ENCODE assay signal across 12 cellular contexts in the genomic region with DNA sequence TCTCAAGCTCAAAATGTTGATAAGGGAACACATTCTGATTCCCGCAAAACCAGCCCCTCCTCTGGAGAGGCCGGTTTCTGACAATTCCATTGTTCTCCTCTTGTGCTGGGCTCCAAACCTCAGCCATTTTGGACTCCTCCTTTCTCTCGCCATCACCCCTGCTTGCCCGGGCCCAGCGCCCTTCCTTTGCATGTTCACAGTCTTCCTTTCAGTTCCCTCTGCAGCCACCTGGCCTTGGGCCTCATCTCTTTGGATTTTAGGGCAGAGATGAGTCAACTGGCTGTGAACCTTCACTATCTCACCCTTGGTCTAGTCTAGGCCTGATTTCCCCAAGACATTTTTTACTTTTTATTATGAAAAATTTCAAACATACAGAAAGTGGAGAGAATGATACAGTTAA.
DNase-seq lines count a peak whose midpoint lies in the region; ATAC-seq and TF ChIP-seq lines count a peak whose summit lies in the region.
"Had no signal": no experiment of that assay in that cellular context is flagged by ENCODE, and none has a peak within 500 bp of the region (broad histone marks: within the 10 kb centered on the region; RNA-seq: fewer than 3 reads in every experiment).

No MANE protein-coding gene starts in this region.

- in situ Hi-C loops in KBM-7 (cut with MboI; ENCODE audit: low pct_unique_long_range_greater_than_20kb, low sequenced_read_pairs): no loop called here

- ATAC-seq in GM18508 (IDR thresholded peaks at IDR 0.05; ENCODE audit: insufficient read depth, unreplicated experiment): peak; percentile 76
- peak; percentile 75 for ATAC-seq in GM21360 (IDR thresholded peaks at IDR 0.05; ENCODE audit: unreplicated experiment)
- peak; percentile 76 for ATAC-seq in HG02885 (IDR thresholded peaks at IDR 0.05; ENCODE audit: poor library complexity, unreplicated experiment)
- peak; percentile 55 for ATAC-seq in HG03571 (IDR thresholded peaks at IDR 0.05; ENCODE audit: unreplicated experiment)
- ATAC-seq in SK-N-SH treated with all-trans-retinoic acid at 6 μM for 48 hours: no peak

- no peak for DNase-seq in activated CD4-positive, CD25-positive, alpha-beta regulatory T cell treated with anti-CD3 and anti-CD28 coated beads, Interleukin-2, amount 50 U/mL, for 72 hours
- no peak for DNase-seq in KBM-7
- no peak for DNase-seq in stimulated activated CD4-positive, alpha-beta T cell treated with anti-CD3 and anti-CD28 coated beads, Interleukin-4, amount 100 ng/mL, for 1 hour
- DNase-seq: activated naive CD8-positive, alpha-beta T cell treated with anti-CD3 and anti-CD28 coated beads for 36 hours; NCI-H2081; SK-N-SH; stimulated activated CD4-positive, alpha-beta T cell treated with anti-CD3 and anti-CD28 coated beads, Interleukin-1b, Interleukin-23, amount 100 ng/mL, for 48 hours had no signal

TF ChIP-seq in SK-N-SH treated with all-trans-retinoic acid at 6 μM for 48 hours, 23 proteins besides CTCF, POLR2A, EP300 and RAD21:
- no peak for TF ChIP-seq CSRNP3 (CRISPR knock-in tag; IDR thresholded peaks at IDR 0.05)
- TF ChIP-seq, protein P1, sequence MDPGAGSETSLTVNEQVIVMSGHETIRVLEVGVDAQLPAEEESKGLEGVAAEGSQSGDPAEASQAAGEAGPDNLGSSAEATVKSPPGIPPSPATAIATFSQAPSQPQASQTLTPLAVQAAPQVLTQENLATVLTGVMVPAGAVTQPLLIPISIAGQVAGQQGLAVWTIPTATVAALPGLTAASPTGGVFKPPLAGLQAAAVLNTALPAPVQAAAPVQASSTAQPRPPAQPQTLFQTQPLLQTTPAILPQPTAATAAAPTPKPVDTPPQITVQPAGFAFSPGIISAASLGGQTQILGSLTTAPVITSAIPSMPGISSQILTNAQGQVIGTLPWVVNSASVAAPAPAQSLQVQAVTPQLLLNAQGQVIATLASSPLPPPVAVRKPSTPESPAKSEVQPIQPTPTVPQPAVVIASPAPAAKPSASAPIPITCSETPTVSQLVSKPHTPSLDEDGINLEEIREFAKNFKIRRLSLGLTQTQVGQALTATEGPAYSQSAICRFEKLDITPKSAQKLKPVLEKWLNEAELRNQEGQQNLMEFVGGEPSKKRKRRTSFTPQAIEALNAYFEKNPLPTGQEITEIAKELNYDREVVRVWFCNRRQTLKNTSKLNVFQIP (CRISPR knock-in tag; IDR thresholded peaks at IDR 0.05; ENCODE audit: borderline replicate concordance, low read depth): no peak
- no peak for TF ChIP-seq ESRRG (CRISPR knock-in tag; IDR thresholded peaks at IDR 0.05)
- TF ChIP-seq ISL1 (CRISPR knock-in tag; IDR thresholded peaks at IDR 0.05): no peak
- TF ChIP-seq TCF4 (CRISPR knock-in tag; IDR thresholded peaks at IDR 0.05; ENCODE audit: borderline replicate concordance): no peak
- TF ChIP-seq CSDC2 (CRISPR knock-in tag; IDR thresholded peaks at IDR 0.05): no peak
- TF ChIP-seq RARB (CRISPR knock-in tag; IDR thresholded peaks at IDR 0.05): no peak
- TF ChIP-seq TOX (CRISPR knock-in tag; IDR thresholded peaks at IDR 0.05; ENCODE audit: borderline replicate concordance): no peak
- TF ChIP-seq ARNTL (CRISPR knock-in tag; IDR thresholded peaks at IDR 0.05; ENCODE audit: borderline replicate concordance, low read depth): no peak
- TF ChIP-seq ZNF565 (CRISPR knock-in tag; conservative IDR thresholded peaks at IDR 0.05; ENCODE audit: low read depth): no peak
- TF ChIP-seq, protein P2, sequence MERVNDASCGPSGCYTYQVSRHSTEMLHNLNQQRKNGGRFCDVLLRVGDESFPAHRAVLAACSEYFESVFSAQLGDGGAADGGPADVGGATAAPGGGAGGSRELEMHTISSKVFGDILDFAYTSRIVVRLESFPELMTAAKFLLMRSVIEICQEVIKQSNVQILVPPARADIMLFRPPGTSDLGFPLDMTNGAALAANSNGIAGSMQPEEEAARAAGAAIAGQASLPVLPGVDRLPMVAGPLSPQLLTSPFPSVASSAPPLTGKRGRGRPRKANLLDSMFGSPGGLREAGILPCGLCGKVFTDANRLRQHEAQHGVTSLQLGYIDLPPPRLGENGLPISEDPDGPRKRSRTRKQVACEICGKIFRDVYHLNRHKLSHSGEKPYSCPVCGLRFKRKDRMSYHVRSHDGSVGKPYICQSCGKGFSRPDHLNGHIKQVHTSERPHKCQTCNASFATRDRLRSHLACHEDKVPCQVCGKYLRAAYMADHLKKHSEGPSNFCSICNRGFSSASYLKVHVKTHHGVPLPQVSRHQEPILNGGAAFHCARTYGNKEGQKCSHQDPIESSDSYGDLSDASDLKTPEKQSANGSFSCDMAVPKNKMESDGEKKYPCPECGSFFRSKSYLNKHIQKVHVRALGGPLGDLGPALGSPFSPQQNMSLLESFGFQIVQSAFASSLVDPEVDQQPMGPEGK (CRISPR knock-in tag; IDR thresholded peaks at IDR 0.05; ENCODE audit: borderline replicate concordance): no peak
- TF ChIP-seq ZC3H10 (CRISPR knock-in tag; IDR thresholded peaks at IDR 0.05): no peak
- no peak for TF ChIP-seq GLIS3 (CRISPR knock-in tag; IDR thresholded peaks at IDR 0.05)
- TF ChIP-seq SNAI2 (CRISPR knock-in tag; IDR thresholded peaks at IDR 0.05): no peak
- TF ChIP-seq, protein P3, sequence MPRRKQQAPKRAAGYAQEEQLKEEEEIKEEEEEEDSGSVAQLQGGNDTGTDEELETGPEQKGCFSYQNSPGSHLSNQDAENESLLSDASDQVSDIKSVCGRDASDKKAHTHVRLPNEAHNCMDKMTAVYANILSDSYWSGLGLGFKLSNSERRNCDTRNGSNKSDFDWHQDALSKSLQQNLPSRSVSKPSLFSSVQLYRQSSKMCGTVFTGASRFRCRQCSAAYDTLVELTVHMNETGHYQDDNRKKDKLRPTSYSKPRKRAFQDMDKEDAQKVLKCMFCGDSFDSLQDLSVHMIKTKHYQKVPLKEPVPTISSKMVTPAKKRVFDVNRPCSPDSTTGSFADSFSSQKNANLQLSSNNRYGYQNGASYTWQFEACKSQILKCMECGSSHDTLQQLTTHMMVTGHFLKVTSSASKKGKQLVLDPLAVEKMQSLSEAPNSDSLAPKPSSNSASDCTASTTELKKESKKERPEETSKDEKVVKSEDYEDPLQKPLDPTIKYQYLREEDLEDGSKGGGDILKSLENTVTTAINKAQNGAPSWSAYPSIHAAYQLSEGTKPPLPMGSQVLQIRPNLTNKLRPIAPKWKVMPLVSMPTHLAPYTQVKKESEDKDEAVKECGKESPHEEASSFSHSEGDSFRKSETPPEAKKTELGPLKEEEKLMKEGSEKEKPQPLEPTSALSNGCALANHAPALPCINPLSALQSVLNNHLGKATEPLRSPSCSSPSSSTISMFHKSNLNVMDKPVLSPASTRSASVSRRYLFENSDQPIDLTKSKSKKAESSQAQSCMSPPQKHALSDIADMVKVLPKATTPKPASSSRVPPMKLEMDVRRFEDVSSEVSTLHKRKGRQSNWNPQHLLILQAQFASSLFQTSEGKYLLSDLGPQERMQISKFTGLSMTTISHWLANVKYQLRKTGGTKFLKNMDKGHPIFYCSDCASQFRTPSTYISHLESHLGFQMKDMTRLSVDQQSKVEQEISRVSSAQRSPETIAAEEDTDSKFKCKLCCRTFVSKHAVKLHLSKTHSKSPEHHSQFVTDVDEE (CRISPR knock-in tag; IDR thresholded peaks at IDR 0.05): no peak
TF ChIP-seq in SK-N-SH treated with all-trans-retinoic acid at 6 μM for 48 hours: peak in this region for 0.
